8 cellular contexts compared by ENCODE assay signal in the genomic region with DNA sequence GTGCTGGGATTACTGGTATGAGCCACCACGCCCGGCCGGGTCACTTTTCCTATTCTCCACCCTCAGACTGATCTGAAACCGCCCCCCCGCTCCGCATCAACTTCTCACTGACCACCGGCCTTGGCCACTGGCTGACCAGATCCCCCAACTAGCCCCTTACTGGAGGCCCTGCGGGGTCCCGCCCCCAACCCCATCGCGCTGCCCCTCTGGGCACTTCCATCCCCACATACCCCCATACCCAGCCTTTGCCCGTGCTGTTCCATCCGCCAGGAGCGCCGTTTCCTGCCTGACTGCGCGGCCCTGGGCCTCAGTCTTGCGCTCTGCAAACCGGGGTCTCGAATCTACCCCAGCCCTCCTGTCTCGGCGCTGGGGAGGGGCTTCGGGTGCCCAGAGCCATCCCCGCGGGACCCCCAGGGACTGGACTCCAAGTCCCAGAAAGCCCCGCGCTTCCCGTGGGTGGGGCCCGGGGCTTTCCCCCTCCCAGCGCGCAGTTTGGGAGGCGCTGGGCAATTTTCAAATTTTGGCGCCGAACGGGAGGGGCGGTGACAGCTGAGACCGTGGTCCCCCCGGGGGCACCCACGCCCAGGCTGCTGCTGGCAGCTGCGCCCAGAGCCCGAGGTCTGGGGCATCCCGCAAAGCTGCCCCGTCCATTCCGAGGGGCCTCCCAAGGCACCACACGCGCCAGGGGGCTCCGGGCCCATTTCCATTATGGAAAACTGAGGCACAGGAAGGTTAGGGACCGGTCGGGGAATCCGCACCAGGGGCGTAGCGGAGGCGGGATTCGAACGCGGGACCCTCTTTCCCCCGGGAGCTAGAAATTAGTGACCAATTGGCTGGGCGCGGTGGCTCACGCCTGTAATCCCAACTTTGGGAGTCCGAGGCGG. TPM values are rescaled to one million over a fixed set of nuclear protein-coding genes. Genes with fewer than 3 reads are reported as not detected.
DNase-seq lines count a peak whose midpoint lies in the region; ATAC-seq and TF ChIP-seq lines count a peak whose summit lies in the region.

No MANE protein-coding gene starts in this region.

- TF ChIP-seq CTCF in RWPE1 (conservative IDR thresholded peaks at IDR 0.05; ENCODE audit: low read depth), result no peak

- H3K9me3 ChIP-seq in CD4-positive, alpha-beta memory T cell (ENCODE audit: control insufficient read depth in 1 of 2, low read length in 2 of 2), result no peaks in the 10 kb centered on the region

- H3K27me3 ChIP-seq in CD4-positive, alpha-beta memory T cell (ENCODE audit: insufficient read depth, low read length), result no peaks in the 10 kb centered on the region

- peaks cover 10% of the 10 kb centered on the region for H3K4me1 ChIP-seq in CD4-positive, alpha-beta memory T cell (ENCODE audit: insufficient read depth, low read length)

- DNase-seq in CD4-positive, alpha-beta memory T cell, result peak; percentile 31 to 43 (median 36)
- peak; percentile 70 for DNase-seq in H4 (ENCODE audit: low spot score)
- peak; percentile 41 for DNase-seq in RWPE1 (ENCODE audit: low spot score)
- DNase-seq in amniotic epithelial cell (ENCODE audit: low read depth), result peak; percentile 43
- DNase-seq in SW480 (ENCODE audit: low spot score), result no peak

- H3K27ac ChIP-seq in CD4-positive, alpha-beta memory T cell (ENCODE audit: low read depth, low read length), result peak overlapping the region; percentile 41
- H3K27ac ChIP-seq in RWPE1 (peak overlapping the region; percentile 89), skin epidermis (peak overlapping the region in 10 of 21 experiments; percentile 7 to 67 (median 32))

- POLR2A ChIA-PET in CD4-positive, alpha-beta memory T cell (lab: Charles Lee; ENCODE audit: partially characterized antibody), result interaction anchor here (0.9 to 2.8 kb wide), 6 partner anchors 14 to 598 kb away, joined by 3 to 15 read pairs (median 6); a partner anchor contains a TSS
- POLR2A ChIA-PET in RWPE1 (lab: Yijun Ruan, JAX; ENCODE audit: low non-redundant PET), result interaction anchor here (0.7 kb wide), 1 partner anchor 278 kb away, joined by 3 read pairs; a partner anchor contains a TSS

- H3K4me3 ChIP-seq in CD4-positive, alpha-beta memory T cell (ENCODE audit: low read length in 2 of 2), result peak overlapping the region in 1 of 2 donors; percentile 67
- H3K4me3 ChIP-seq in iPS-11a (ENCODE audit: low read depth, low read length) (peak overlapping the region; percentile 53), skin epidermis (peak overlapping the region; percentile 41 to 59 (median 52))

- H3K27ac Mint-ChIP-seq in CD4-positive, alpha-beta memory T cell, result peak overlapping the region in 3 of 7 donors; percentile 29 to 76 (median 50)

- H3K9me3 Mint-ChIP-seq in CD4-positive, alpha-beta memory T cell, result no peaks in the 10 kb centered on the region

- H3K36me3 Mint-ChIP-seq in CD4-positive, alpha-beta memory T cell, result no peaks in the 10 kb centered on the region

- H3K4me3 Mint-ChIP-seq in CD4-positive, alpha-beta memory T cell, result peak overlapping the region; percentile 71 to 86 (median 80)

- H3K36me3 ChIP-seq in CD4-positive, alpha-beta memory T cell (ENCODE audit: insufficient read depth, low read length), result no peaks in the 10 kb centered on the region

- CTCF ChIA-PET in CD4-positive, alpha-beta memory T cell (lab: Charles Lee; ENCODE audit: partially characterized antibody), result interaction anchor here (0.9 kb wide), 1 partner anchor 12 kb away, joined by 4 read pairs; no protein-coding TSS in a partner anchor
- CTCF ChIA-PET in RWPE1 (lab: Yijun Ruan, JAX), result interaction anchor here (0.5 kb wide), 1 partner anchor 175 kb away, joined by 4 read pairs; no protein-coding TSS in a partner anchor

- peaks cover 3 to 12% (median 10%) of the 10 kb centered on the region in 4 donors for H3K4me1 Mint-ChIP-seq in CD4-positive, alpha-beta memory T cell

- intact Hi-C loops in CD4-positive, alpha-beta memory T cell (cut with micrococcal nuclease), result no loop called here

- H3K27me3 Mint-ChIP-seq in CD4-positive, alpha-beta memory T cell, result no peaks in the 10 kb centered on the region

- ATAC-seq in HG03354 (IDR thresholded peaks at IDR 0.05; ENCODE audit: poor library complexity, severe bottlenecking, unreplicated experiment), result no peak

RNA-seq across cellular contexts. Expression of a gene that starts 5.2 kb away (rescaled TPM):
- 10 to 100 TPM; 19.8 to 19.9 TPM for total RNA-seq in CD4-positive, alpha-beta memory T cell
- polyA plus RNA-seq in CD4-positive, alpha-beta memory T cell, result 10 to 100 TPM in 1 of 2 donors, 1 to 10 TPM in 1; 3.8 to 10.8 TPM
- 64.3 and 86.4 TPM in 2 replicates for total RNA-seq in H4 (2014; rRNA removed; shearing (Covaris generic))

RNA-seq across cellular contexts. Expression of a gene that starts 13.9 kb away (rescaled TPM):
- 10 to 100 TPM; 88.2 to 88.3 TPM for total RNA-seq in CD4-positive, alpha-beta memory T cell
- 10 to 100 TPM; 44.9 to 94.4 TPM for polyA plus RNA-seq in CD4-positive, alpha-beta memory T cell
- total RNA-seq in H4 (2014; rRNA removed; shearing (Covaris generic)), result 14.3 and 82.3 TPM in 2 replicates

RNA-seq across cellular contexts. Expression of a gene that starts 34.6 kb away (rescaled TPM):
- 10 to 100 TPM; 30.6 to 31.6 TPM for total RNA-seq in CD4-positive, alpha-beta memory T cell
- 10 to 100 TPM; 65.9 to 76.4 TPM for polyA plus RNA-seq in CD4-positive, alpha-beta memory T cell
- total RNA-seq in H4 (2014; rRNA removed; shearing (Covaris generic)), result 39.9 and 40.8 TPM in 2 replicates
